1 cellular context compared by ENCODE assay signal in the genomic region with DNA sequence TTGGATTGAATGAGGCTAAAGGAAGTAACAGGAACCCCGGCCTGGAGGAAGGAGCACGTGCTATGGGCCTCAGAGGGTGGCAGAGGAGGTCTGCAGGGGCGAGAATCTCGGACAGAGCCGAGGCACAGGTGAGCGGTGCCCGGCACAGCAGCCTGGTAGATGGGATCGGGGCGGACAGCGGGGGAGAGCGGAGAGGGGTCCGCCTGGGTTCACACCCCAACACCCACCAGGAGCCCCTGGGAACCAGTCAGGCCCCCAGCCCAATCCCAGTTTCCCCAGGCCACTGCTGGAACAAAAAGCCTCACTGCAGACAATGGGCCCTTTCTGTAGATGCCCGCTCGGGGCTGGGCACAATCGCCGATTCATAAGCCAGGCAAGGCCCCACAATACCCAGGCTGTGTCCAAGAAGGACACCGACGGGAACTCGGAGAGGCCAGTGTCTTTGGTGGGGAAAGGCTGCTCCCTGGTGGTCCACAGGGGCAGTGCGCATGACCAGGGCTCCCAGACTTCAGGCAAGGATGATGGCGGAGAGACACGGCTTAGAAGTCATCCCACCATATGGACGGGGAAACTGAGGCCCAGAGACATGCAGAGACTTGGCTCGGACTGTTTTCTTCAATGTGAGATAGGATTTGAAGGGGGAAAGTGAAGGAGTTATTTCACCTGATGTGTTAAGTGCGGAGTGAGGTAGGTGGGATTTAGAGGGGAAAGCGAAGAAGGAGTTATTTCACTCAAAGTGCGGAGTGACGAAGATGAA.
TF ChIP-seq lines count a peak whose summit lies in the region.

No MANE protein-coding gene starts in this region.

TF ChIP-seq in HepG2, 621 proteins besides CTCF, POLR2A, EP300 and RAD21 (continues in another document):
- TF ChIP-seq GABPB1 (CRISPR knock-in tag; IDR thresholded peaks at IDR 0.05) (0 out of 2 replicates have a peak, but pooled peaks have one; percentile 31), ZNF501 (CRISPR knock-in tag; IDR thresholded peaks at IDR 0.05) (peak; percentile 58; the same call in 1 of the 2 replicates), ZNF598 (CRISPR knock-in tag; IDR thresholded peaks at IDR 0.05; ENCODE audit: borderline replicate concordance) (0 out of 2 replicates have a peak, but pooled peaks have one; percentile 71), ZNF331 (CRISPR knock-in tag; IDR thresholded peaks at IDR 0.05) (peak; percentile 39; the same call in 1 of the 2 replicates), STAG1 (CRISPR knock-in tag; IDR thresholded peaks at IDR 0.05) (peak; percentile 99), SMC3 (IDR thresholded peaks at IDR 0.05; ENCODE audit: low read length) (peak; percentile 71), PAX8 (CRISPR knock-in tag; IDR thresholded peaks at IDR 0.05; ENCODE audit: borderline replicate concordance) (0 out of 2 replicates have a peak, but pooled peaks have one; percentile 20), XRCC5 (optimal IDR thresholded peaks at IDR 0.05; ENCODE audit: low read length) (peak; percentile 65), HNRNPL (IDR thresholded peaks at IDR 0.05; ENCODE audit: low read depth, low read length) (peak; percentile 85), SAP130 (CRISPR knock-in tag; IDR thresholded peaks at IDR 0.05; ENCODE audit: low read depth) (no peak), IRF2 (CRISPR knock-in tag; IDR thresholded peaks at IDR 0.05) (0 out of 2 replicates have a peak, but pooled peaks have one; percentile 16), ELF3 (CRISPR knock-in tag; IDR thresholded peaks at IDR 0.05) (0 out of 2 replicates have a peak, but pooled peaks have one; percentile 17), SMAD3 (CRISPR knock-in tag; IDR thresholded peaks at IDR 0.05) (peak; percentile 61; the same call in 1 of the 2 replicates), KDM2A (CRISPR knock-in tag; IDR thresholded peaks at IDR 0.05; ENCODE audit: borderline replicate concordance, low read depth) (peak; percentile 76), FOSL2 (CRISPR knock-in tag; IDR thresholded peaks at IDR 0.05) (peak; percentile 36; the same call in 1 of the 2 replicates), ZNF773 (CRISPR knock-in tag; IDR thresholded peaks at IDR 0.05; ENCODE audit: borderline replicate concordance) (no peak), TEAD3 (CRISPR knock-in tag; optimal IDR thresholded peaks at IDR 0.05; ENCODE audit: borderline replicate concordance) (peak; percentile 27), ZNF547 (CRISPR knock-in tag; IDR thresholded peaks at IDR 0.05) (0 out of 2 replicates have a peak, but pooled peaks have one; percentile 20), ZSCAN25 (CRISPR knock-in tag; IDR thresholded peaks at IDR 0.05) (peak; percentile 40; the same call in 1 of the 2 replicates), SIN3A (IDR thresholded peaks at IDR 0.05; ENCODE audit: borderline replicate concordance, low read depth, low read length) (no peak)
- TF ChIP-seq, protein P1, sequence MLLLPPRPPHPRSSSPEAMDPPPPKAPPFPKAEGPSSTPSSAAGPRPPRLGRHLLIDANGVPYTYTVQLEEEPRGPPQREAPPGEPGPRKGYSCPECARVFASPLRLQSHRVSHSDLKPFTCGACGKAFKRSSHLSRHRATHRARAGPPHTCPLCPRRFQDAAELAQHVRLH (CRISPR knock-in tag; IDR thresholded peaks at IDR 0.05; ENCODE audit: borderline replicate concordance, low read depth) = 0 out of 2 replicates have a peak, but pooled peaks have one; percentile 37
- TF ChIP-seq, protein P2, sequence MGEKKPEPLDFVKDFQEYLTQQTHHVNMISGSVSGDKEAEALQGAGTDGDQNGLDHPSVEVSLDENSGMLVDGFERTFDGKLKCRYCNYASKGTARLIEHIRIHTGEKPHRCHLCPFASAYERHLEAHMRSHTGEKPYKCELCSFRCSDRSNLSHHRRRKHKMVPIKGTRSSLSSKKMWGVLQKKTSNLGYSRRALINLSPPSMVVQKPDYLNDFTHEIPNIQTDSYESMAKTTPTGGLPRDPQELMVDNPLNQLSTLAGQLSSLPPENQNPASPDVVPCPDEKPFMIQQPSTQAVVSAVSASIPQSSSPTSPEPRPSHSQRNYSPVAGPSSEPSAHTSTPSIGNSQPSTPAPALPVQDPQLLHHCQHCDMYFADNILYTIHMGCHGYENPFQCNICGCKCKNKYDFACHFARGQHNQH (CRISPR knock-in tag; IDR thresholded peaks at IDR 0.05) = 0 out of 2 replicates have a peak, but pooled peaks have one; percentile 25
- TF ChIP-seq, protein P3, sequence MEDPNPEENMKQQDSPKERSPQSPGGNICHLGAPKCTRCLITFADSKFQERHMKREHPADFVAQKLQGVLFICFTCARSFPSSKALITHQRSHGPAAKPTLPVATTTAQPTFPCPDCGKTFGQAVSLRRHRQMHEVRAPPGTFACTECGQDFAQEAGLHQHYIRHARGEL (CRISPR knock-in tag; IDR thresholded peaks at IDR 0.05) = no peak
- TF ChIP-seq, protein P4, sequence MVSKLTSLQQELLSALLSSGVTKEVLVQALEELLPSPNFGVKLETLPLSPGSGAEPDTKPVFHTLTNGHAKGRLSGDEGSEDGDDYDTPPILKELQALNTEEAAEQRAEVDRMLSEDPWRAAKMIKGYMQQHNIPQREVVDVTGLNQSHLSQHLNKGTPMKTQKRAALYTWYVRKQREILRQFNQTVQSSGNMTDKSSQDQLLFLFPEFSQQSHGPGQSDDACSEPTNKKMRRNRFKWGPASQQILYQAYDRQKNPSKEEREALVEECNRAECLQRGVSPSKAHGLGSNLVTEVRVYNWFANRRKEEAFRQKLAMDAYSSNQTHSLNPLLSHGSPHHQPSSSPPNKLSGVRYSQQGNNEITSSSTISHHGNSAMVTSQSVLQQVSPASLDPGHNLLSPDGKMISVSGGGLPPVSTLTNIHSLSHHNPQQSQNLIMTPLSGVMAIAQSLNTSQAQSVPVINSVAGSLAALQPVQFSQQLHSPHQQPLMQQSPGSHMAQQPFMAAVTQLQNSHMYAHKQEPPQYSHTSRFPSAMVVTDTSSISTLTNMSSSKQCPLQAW (CRISPR knock-in tag; IDR thresholded peaks at IDR 0.05) = peak; percentile 52
- TF ChIP-seq, protein P5, sequence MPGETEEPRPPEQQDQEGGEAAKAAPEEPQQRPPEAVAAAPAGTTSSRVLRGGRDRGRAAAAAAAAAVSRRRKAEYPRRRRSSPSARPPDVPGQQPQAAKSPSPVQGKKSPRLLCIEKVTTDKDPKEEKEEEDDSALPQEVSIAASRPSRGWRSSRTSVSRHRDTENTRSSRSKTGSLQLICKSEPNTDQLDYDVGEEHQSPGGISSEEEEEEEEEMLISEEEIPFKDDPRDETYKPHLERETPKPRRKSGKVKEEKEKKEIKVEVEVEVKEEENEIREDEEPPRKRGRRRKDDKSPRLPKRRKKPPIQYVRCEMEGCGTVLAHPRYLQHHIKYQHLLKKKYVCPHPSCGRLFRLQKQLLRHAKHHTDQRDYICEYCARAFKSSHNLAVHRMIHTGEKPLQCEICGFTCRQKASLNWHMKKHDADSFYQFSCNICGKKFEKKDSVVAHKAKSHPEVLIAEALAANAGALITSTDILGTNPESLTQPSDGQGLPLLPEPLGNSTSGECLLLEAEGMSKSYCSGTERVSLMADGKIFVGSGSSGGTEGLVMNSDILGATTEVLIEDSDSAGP (CRISPR knock-in tag; IDR thresholded peaks at IDR 0.05; ENCODE audit: borderline replicate concordance) = peak; percentile 31; the same call in 1 of the 2 replicates
- TF ChIP-seq, protein P6, sequence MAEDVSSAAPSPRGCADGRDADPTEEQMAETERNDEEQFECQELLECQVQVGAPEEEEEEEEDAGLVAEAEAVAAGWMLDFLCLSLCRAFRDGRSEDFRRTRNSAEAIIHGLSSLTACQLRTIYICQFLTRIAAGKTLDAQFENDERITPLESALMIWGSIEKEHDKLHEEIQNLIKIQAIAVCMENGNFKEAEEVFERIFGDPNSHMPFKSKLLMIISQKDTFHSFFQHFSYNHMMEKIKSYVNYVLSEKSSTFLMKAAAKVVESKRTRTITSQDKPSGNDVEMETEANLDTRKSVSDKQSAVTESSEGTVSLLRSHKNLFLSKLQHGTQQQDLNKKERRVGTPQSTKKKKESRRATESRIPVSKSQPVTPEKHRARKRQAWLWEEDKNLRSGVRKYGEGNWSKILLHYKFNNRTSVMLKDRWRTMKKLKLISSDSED (CRISPR knock-in tag; IDR thresholded peaks at IDR 0.05) = no peak
- TF ChIP-seq, protein P7, sequence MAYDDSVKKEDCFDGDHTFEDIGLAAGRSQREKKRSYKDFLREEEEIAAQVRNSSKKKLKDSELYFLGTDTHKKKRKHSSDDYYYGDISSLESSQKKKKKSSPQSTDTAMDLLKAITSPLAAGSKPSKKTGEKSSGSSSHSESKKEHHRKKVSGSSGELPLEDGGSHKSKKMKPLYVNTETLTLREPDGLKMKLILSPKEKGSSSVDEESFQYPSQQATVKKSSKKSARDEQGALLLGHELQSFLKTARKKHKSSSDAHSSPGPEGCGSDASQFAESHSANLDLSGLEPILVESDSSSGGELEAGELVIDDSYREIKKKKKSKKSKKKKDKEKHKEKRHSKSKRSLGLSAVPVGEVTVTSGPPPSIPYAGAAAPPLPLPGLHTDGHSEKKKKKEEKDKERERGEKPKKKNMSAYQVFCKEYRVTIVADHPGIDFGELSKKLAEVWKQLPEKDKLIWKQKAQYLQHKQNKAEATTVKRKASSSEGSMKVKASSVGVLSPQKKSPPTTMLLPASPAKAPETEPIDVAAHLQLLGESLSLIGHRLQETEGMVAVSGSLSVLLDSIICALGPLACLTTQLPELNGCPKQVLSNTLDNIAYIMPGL (CRISPR knock-in tag; IDR thresholded peaks at IDR 0.05; ENCODE audit: borderline replicate concordance in 1 of 2, low read depth in 1 of 2) = peak; percentile 21 to 26; a peak in 1 of 4 replicates
- TF ChIP-seq, protein P8, sequence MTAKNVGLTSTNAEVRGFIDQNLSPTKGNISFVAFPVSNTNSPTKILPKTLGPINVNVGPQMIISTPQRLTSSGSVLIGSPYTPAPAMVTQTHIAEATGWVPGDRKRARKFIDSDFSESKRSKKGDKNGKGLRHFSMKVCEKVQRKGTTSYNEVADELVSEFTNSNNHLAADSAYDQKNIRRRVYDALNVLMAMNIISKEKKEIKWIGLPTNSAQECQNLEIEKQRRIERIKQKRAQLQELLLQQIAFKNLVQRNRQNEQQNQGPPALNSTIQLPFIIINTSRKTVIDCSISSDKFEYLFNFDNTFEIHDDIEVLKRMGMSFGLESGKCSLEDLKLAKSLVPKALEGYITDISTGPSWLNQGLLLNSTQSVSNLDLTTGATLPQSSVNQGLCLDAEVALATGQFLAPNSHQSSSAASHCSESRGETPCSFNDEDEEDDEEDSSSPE (CRISPR knock-in tag; IDR thresholded peaks at IDR 0.05) = 0 out of 2 replicates have a peak, but pooled peaks have one; percentile 40
- TF ChIP-seq, protein P9, sequence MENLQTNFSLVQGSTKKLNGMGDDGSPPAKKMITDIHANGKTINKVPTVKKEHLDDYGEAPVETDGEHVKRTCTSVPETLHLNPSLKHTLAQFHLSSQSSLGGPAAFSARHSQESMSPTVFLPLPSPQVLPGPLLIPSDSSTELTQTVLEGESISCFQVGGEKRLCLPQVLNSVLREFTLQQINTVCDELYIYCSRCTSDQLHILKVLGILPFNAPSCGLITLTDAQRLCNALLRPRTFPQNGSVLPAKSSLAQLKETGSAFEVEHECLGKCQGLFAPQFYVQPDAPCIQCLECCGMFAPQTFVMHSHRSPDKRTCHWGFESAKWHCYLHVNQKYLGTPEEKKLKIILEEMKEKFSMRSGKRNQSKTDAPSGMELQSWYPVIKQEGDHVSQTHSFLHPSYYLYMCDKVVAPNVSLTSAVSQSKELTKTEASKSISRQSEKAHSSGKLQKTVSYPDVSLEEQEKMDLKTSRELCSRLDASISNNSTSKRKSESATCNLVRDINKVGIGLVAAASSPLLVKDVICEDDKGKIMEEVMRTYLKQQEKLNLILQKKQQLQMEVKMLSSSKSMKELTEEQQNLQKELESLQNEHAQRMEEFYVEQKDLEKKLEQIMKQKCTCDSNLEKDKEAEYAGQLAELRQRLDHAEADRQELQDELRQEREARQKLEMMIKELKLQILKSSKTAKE (CRISPR knock-in tag; IDR thresholded peaks at IDR 0.05; ENCODE audit: borderline replicate concordance) = no peak
- TF ChIP-seq, protein P10, sequence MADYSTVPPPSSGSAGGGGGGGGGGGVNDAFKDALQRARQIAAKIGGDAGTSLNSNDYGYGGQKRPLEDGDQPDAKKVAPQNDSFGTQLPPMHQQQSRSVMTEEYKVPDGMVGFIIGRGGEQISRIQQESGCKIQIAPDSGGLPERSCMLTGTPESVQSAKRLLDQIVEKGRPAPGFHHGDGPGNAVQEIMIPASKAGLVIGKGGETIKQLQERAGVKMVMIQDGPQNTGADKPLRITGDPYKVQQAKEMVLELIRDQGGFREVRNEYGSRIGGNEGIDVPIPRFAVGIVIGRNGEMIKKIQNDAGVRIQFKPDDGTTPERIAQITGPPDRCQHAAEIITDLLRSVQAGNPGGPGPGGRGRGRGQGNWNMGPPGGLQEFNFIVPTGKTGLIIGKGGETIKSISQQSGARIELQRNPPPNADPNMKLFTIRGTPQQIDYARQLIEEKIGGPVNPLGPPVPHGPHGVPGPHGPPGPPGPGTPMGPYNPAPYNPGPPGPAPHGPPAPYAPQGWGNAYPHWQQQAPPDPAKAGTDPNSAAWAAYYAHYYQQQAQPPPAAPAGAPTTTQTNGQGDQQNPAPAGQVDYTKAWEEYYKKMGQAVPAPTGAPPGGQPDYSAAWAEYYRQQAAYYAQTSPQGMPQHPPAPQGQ (CRISPR knock-in tag; IDR thresholded peaks at IDR 0.05; ENCODE audit: borderline replicate concordance) = peak; percentile 68; the same call in 1 of the 2 replicates
- TF ChIP-seq, protein P11, sequence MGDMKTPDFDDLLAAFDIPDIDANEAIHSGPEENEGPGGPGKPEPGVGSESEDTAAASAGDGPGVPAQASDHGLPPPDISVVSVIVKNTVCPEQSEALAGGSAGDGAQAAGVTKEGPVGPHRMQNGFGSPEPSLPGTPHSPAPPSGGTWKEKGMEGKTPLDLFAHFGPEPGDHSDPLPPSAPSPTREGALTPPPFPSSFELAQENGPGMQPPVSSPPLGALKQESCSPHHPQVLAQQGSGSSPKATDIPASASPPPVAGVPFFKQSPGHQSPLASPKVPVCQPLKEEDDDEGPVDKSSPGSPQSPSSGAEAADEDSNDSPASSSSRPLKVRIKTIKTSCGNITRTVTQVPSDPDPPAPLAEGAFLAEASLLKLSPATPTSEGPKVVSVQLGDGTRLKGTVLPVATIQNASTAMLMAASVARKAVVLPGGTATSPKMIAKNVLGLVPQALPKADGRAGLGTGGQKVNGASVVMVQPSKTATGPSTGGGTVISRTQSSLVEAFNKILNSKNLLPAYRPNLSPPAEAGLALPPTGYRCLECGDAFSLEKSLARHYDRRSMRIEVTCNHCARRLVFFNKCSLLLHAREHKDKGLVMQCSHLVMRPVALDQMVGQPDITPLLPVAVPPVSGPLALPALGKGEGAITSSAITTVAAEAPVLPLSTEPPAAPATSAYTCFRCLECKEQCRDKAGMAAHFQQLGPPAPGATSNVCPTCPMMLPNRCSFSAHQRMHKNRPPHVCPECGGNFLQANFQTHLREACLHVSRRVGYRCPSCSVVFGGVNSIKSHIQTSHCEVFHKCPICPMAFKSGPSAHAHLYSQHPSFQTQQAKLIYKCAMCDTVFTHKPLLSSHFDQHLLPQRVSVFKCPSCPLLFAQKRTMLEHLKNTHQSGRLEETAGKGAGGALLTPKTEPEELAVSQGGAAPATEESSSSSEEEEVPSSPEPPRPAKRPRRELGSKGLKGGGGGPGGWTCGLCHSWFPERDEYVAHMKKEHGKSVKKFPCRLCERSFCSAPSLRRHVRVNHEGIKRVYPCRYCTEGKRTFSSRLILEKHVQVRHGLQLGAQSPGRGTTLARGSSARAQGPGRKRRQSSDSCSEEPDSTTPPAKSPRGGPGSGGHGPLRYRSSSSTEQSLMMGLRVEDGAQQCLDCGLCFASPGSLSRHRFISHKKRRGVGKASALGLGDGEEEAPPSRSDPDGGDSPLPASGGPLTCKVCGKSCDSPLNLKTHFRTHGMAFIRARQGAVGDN (CRISPR knock-in tag; IDR thresholded peaks at IDR 0.05) = peak; percentile 34; the same call in 1 of the 2 replicates
